ENCODE assay signal across 8 cellular contexts in genomic region chr12:57430117-57430930, GRCh38. TPM values are rescaled to one million over a fixed set of nuclear protein-coding genes. Genes with fewer than 3 reads are reported as not detected.
DNase-seq lines count a peak whose midpoint lies in the region; ATAC-seq, FAIRE-seq and TF ChIP-seq lines count a peak whose summit lies in the region.

No MANE protein-coding gene starts in this region.

- intact Hi-C loops in CD4-positive, alpha-beta memory T cell (cut with micrococcal nuclease), result no loop called here
- intact Hi-C loops in Panc1 (cut with micrococcal nuclease; ENCODE audit: unreplicated experiment) (no loop called here), GM12878 (cut with micrococcal nuclease; ENCODE audit: unreplicated experiment) (no loop called here), spleen (cut with DNase I; ENCODE audit: low total_unique reads) (no loop called here)

- no peak for TF ChIP-seq RAD21 in GM12878 (IDR thresholded peaks at IDR 0.05; ENCODE audit: insufficient read depth, low read depth, low read length)

- no peaks in the 10 kb centered on the region for H3K9me3 Mint-ChIP-seq in CD4-positive, alpha-beta memory T cell

- H3K36me3 Mint-ChIP-seq in CD4-positive, alpha-beta memory T cell, result peaks cover 7 to 20% of the 10 kb centered on the region in 2 donors

- H3K79me2 ChIP-seq in GM12878 (ENCODE audit: control insufficient read depth, insufficient read depth, low read length), result peaks cover 20% of the 10 kb centered on the region

- TF ChIP-seq EP300 in GM12878 (IDR thresholded peaks at IDR 0.05; ENCODE audit: borderline replicate concordance in 1 of 2, control insufficient read depth in 1 of 2, low read depth in 2 of 2, low read length in 2 of 2), result no peak

- CTCF ChIA-PET in CD4-positive, alpha-beta memory T cell (lab: Charles Lee; ENCODE audit: partially characterized antibody), result interaction anchor here (0.9 to 1.8 kb wide), 5 partner anchors 9 to 153 kb away, joined by 3 to 14 read pairs (median 5); partner anchors contain the start of gene GLI1
- CTCF ChIA-PET in Panc1 (lab: Charles Lee) (interaction anchor here (0.6 kb wide), 2 partner anchors 21 to 29 kb away, joined by 3 to 5 read pairs; partner anchors contain the start of gene GLI1), GM12878 (lab: Yijun Ruan, JAX) (interaction anchor here (0.6 to 5.7 kb wide), 9 partner anchors 12 to 123 kb away, joined by 3 to 82 read pairs (median 6); partner anchors contain the start of gene INHBE)

- in situ Hi-C loops in Panc1 (cut with HindIII; ENCODE audit: low pct_unique_long_range_greater_than_20kb, low sequenced_read_pairs), result no loop called here
- in situ Hi-C loops in GM12878 (cut with MboI), result no loop called here

- peak overlapping the region; percentile 69 for H2AFZ ChIP-seq in GM12878 (ENCODE audit: control insufficient read depth, low read depth, low read length)

- 1% methylated on average over 28 of the region's 74 CpGs for WGBS in GM12878 (ENCODE audit: insufficient coverage, insufficient replicate concordance, low lambda C conversion rate, missing lambda C conversion rate)
- WGBS in spleen, 5 donors, result 1% methylated on average over 23 to 74 of the region's 74 CpGs

- H3K4me3 Mint-ChIP-seq in CD4-positive, alpha-beta memory T cell, result peak overlapping the region; percentile 97 to 100 (median 99)

- peak overlapping the region; percentile 90 for H3K27ac ChIP-seq in CD4-positive, alpha-beta memory T cell (ENCODE audit: low read depth, low read length)
- H3K27ac ChIP-seq in Panc1 (ENCODE audit: low read length) (peak overlapping the region; percentile 97), GM12878 (ENCODE audit: control insufficient read depth, insufficient read depth) (peak overlapping the region; percentile 90), iPS-20b (ENCODE audit: low read length) (no peak overlapping the region), spleen (peak overlapping the region; percentile 81 to 98 (median 96))

- no peaks in the 10 kb centered on the region for H4K20me1 ChIP-seq in GM12878 (ENCODE audit: control insufficient read depth, insufficient read depth)

- POLR2A ChIA-PET in CD4-positive, alpha-beta memory T cell (lab: Charles Lee; ENCODE audit: partially characterized antibody), result interaction anchor here (0.6 to 1.8 kb wide), 15 partner anchors 10 to 743 kb away, joined by 3 to 17 read pairs (median 3); partner anchors contain the start of genes ARHGAP9, GLI1, PRIM1 and PTGES3
- POLR2A ChIA-PET in Panc1 (lab: Charles Lee) (interaction anchor here (0.6 kb wide), 3 partner anchors 12 to 314 kb away, joined by 4 to 7 read pairs (median 5); partner anchors contain the start of gene TSPAN31), GM12878 (lab: Charles Lee) (interaction anchor here (0.6 to 2.3 kb wide), 8 partner anchors 23 to 181 kb away, joined by 3 to 29 read pairs (median 4); partner anchors contain the start of genes GLI1 and INHBE)

- H3K4me1 ChIP-seq in CD4-positive, alpha-beta memory T cell (ENCODE audit: insufficient read depth, low read length), result peaks cover 21% of the 10 kb centered on the region
- H3K4me1 ChIP-seq in Panc1 (ENCODE audit: control insufficient read depth, insufficient read depth, low read length) (peaks cover 6% of the 10 kb centered on the region), GM12878 (ENCODE audit: control insufficient read depth, insufficient read depth, low read length) (peaks cover 5% of the 10 kb centered on the region; the same call in 1 of the 2 replicates), iPS-20b (ENCODE audit: insufficient read depth, low read length) (peaks cover 4% of the 10 kb centered on the region), spleen (peaks cover 0 to 38% (median 26%) of the 10 kb centered on the region in 6 donors)

- no TSS peak for BruUV-seq in Panc1 (replicated peaks; lab: Mats Ljungman, UMichigan)
- BruUV-seq in GM12878 (replicated peaks; lab: Mats Ljungman, UMichigan), result no TSS peak

- H3K36me3 ChIP-seq in CD4-positive, alpha-beta memory T cell (ENCODE audit: insufficient read depth, low read length), result no peaks in the 10 kb centered on the region
- H3K36me3 ChIP-seq in Panc1 (ENCODE audit: control insufficient read depth, insufficient read depth, low read length) (no peaks in the 10 kb centered on the region), GM12878 (ENCODE audit: control insufficient read depth in 2 of 2, insufficient read depth in 2 of 2, low read length in 1 of 2) (no peaks in the 10 kb centered on the region; a peak in 1 of 4 replicates), iPS-20b (ENCODE audit: insufficient read depth, low read depth, low read length) (no peaks in the 10 kb centered on the region), spleen (peaks cover 0 to 9% (median 0%) of the 10 kb centered on the region in 6 donors)

- peak in 4 of 5 donors; percentile 51 to 61 (median 58) for DNase-seq in CD4-positive, alpha-beta memory T cell
- DNase-seq in Panc1 (ENCODE audit: low read depth, low spot score) (no peak), GM12878 (ENCODE audit: low read depth, low spot score) (no peak), spleen (peak; percentile 92), RCC 7860 (ENCODE audit: low spot score) (no peak)

- TF ChIP-seq CTCF in Panc1 (IDR thresholded peaks at IDR 0.05) (no peak; the same call in 1 of the 2 replicates), GM12878 (IDR thresholded peaks at IDR 0.05 in 2 of 3, conservative IDR thresholded peaks at IDR 0.05 in 1 of 3; ENCODE audit: control insufficient read depth in 2 of 3, extremely low read depth in 1 of 3, insufficient read depth in 1 of 3, low read depth in 3 of 3, low read length in 3 of 3) (peak in 1 of 3 experiments; percentile 18; a peak in 1 of 6 replicates), spleen (IDR thresholded peaks at IDR 0.05 in 8 of 11, conservative IDR thresholded peaks at IDR 0.05 in 3 of 11) (peak in 5 of 11 experiments; percentile 6 to 40 (median 23))

- H3K4me3 ChIP-seq in CD4-positive, alpha-beta memory T cell (ENCODE audit: low read length in 2 of 2), result peak overlapping the region; percentile 14 to 67
- H3K4me3 ChIP-seq in Panc1 (ENCODE audit: low read depth in 2 of 2, low read length in 2 of 2) (peak overlapping the region; percentile 60 to 86), GM12878 (peak overlapping the region; percentile 88), iPS-20b (ENCODE audit: low read length) (peak overlapping the region; percentile 81), spleen (peak overlapping the region; percentile 48 to 85 (median 56))

- H3K27me3 Mint-ChIP-seq in CD4-positive, alpha-beta memory T cell, result no peaks in the 10 kb centered on the region

- SMC1A ChIA-PET in GM12878 (lab: Charles Lee; ENCODE audit: uncharacterized antibody, unreplicated experiment), result interaction anchor here (0.7 to 2.1 kb wide), 8 partner anchors 11 to 169 kb away, joined by 3 to 30 read pairs (median 4); partner anchors contain the start of genes GLI1 and INHBE

- FAIRE-seq in GM12878 (lab: Jason Lieb, UNC) (peak; percentile 35), RCC 7860 (lab: Jason Lieb, UNC) (no peak)

- H3K9ac ChIP-seq in GM12878 (ENCODE audit: control insufficient read depth, insufficient read depth, low read length), result peak overlapping the region; percentile 90
- peak overlapping the region; percentile 77 for H3K9ac ChIP-seq in iPS-20b (ENCODE audit: low read depth, low read length)

- TF ChIP-seq POLR2A in GM12878 (IDR thresholded peaks at IDR 0.05; ENCODE audit: low read depth, low read length) (peak; percentile 73; the same call in 1 of the 2 replicates), spleen (IDR thresholded peaks at IDR 0.05) (no peak)

- H3K27ac Mint-ChIP-seq in CD4-positive, alpha-beta memory T cell, result peak overlapping the region; percentile 97 to 100 (median 100)

- ATAC-seq in GM19023 (IDR thresholded peaks at IDR 0.05; ENCODE audit: unreplicated experiment), result peak; percentile 57
- ATAC-seq in HG03135 (IDR thresholded peaks at IDR 0.05; ENCODE audit: unreplicated experiment), result peak; percentile 50
- ATAC-seq in Panc1, result peak; percentile 89
- ATAC-seq in GM12878, result peak; percentile 81

- peak overlapping the region; percentile 81 for H3K4me2 ChIP-seq in GM12878 (ENCODE audit: control insufficient read depth, insufficient read depth)

- RAD21 ChIA-PET in GM12878 (lab: Charles Lee; ENCODE audit: unreplicated experiment), result interaction anchor here (0.6 to 2.2 kb wide), 10 partner anchors 9 to 184 kb away, joined by 3 to 55 read pairs (median 4); partner anchors contain the start of genes GLI1 and INHBE

- H3K4me1 Mint-ChIP-seq in CD4-positive, alpha-beta memory T cell, result peaks cover 26 to 47% (median 39%) of the 10 kb centered on the region in 4 donors

- no peaks in the 10 kb centered on the region for H3K27me3 ChIP-seq in CD4-positive, alpha-beta memory T cell (ENCODE audit: insufficient read depth, low read length)
- H3K27me3 ChIP-seq in Panc1 (ENCODE audit: control insufficient read depth, insufficient read depth, low read length) (no peaks in the 10 kb centered on the region), GM12878 (replicated peaks in 1 of 2; ENCODE audit: control insufficient read depth in 2 of 2, insufficient read depth in 2 of 2, low read length in 1 of 2) (no peaks in the 10 kb centered on the region), iPS-20b (ENCODE audit: insufficient read depth, low read length) (no peaks in the 10 kb centered on the region), spleen (replicated peaks in 1 of 7) (no peaks in the 10 kb centered on the region)

- no peaks in the 10 kb centered on the region for H3K9me3 ChIP-seq in CD4-positive, alpha-beta memory T cell (ENCODE audit: control insufficient read depth in 1 of 2, low read length in 2 of 2)
- H3K9me3 ChIP-seq in Panc1 (ENCODE audit: control insufficient read depth, insufficient read depth, low read depth, low read length) (no peaks in the 10 kb centered on the region), GM12878 (replicated peaks; ENCODE audit: control insufficient read depth, insufficient read depth, low read length) (no peaks in the 10 kb centered on the region), iPS-20b (ENCODE audit: insufficient read depth, low read depth, low read length) (no peaks in the 10 kb centered on the region), spleen (no peaks in the 10 kb centered on the region)

RNA-seq across cellular contexts. Expression of gene R3HDM2, which starts 0.5 kb away (rescaled TPM):
- total RNA-seq in CD4-positive, alpha-beta memory T cell, result 100 to 1,000 TPM; 124 to 132 TPM
- 10 to 100 TPM in 1 of 2 donors, 1 to 10 TPM in 1; 3.9 to 19.4 TPM for polyA plus RNA-seq in CD4-positive, alpha-beta memory T cell
- total RNA-seq in Panc1 (2021; ENCODE audit: unreplicated experiment), result 56.5 TPM
- 54.2 TPM for polyA plus RNA-seq in Panc1 (2012; ENCODE audit: insufficient read length)
- 40.4 and 55.4 TPM in 2 replicates for total RNA-seq in GM12878 (2013; cell fraction: nucleolus; rRNA removed)
- total RNA-seq in GM12878 (2014; rRNA removed), result 11.7 TPM in 2 replicates
- total RNA-seq in GM12878 (2014; rRNA removed; fragmentation: Illumina TruSeq; extraction: Trizol), result 10.8 and 12.0 TPM in 2 replicates
- 24.9 and 26.1 TPM in 2 replicates for total RNA-seq in GM12878 (2021)
- polyA plus RNA-seq in GM12878 (2011; ENCODE audit: low read depth), result 12.4 TPM
- 12.4 and 13.9 TPM in 2 replicates for polyA plus RNA-seq in GM12878 (2011; rRNA removed)
- polyA plus RNA-seq in GM12878 (2011; cell fraction: cytosol; rRNA removed), result 11.7 and 12.3 TPM in 2 replicates
- 40.0 and 41.3 TPM in 2 replicates for polyA plus RNA-seq in GM12878 (2011; cell fraction: nucleus; rRNA removed)
- polyA plus RNA-seq in GM12878 (2012), result 17.9 and 18.6 TPM in 2 replicates
- 17.2 and 23.0 TPM in 2 replicates for polyA plus RNA-seq in GM12878 (2014; fragmentation: Illumina TruSeq; extraction: Trizol)
- 1 to 10 TPM; 4.6 to 6.2 TPM for polyA plus RNA-seq in GM12878 (2014; fragmentation: Nextera tagmentation; extraction: Ambion mirVana)
- polyA plus RNA-seq in GM12878 (2014; rRNA removed), result 13.9 and 15.3 TPM in 2 replicates
- 1 to 10 TPM; 7.8 to 8.9 TPM for polyA plus RNA-seq in GM12878 (2016; fragmentation: Nextera tagmentation; extraction: Ambion mirVana)
- polyA minus RNA-seq in GM12878 (2011; rRNA and poly(A)+ RNA removed), result 10.0 and 12.7 TPM in 2 replicates
- 3.9 and 7.0 TPM in 2 replicates for polyA minus RNA-seq in GM12878 (2011; cell fraction: cytosol; rRNA and poly(A)+ RNA removed)
- polyA minus RNA-seq in GM12878 (2011; cell fraction: nucleus; rRNA and poly(A)+ RNA removed), result 9.7 and 17.4 TPM in 2 replicates
- 10 to 100 TPM; 46.1 to 90.8 (median 61.2) TPM for total RNA-seq in spleen
- 10 to 100 TPM; 11.3 to 16.9 (median 13.2) TPM for polyA plus RNA-seq in spleen

RNA-seq across cellular contexts. Expression of gene INHBC, which starts 4.3 kb away (rescaled TPM):
- not detected for total RNA-seq in CD4-positive, alpha-beta memory T cell
- polyA plus RNA-seq in CD4-positive, alpha-beta memory T cell, result not detected
- total RNA-seq in Panc1 (2021; ENCODE audit: unreplicated experiment), result not detected
- not detected for polyA plus RNA-seq in Panc1 (2012; ENCODE audit: insufficient read length)
- total RNA-seq in GM12878 (2013; cell fraction: nucleolus; rRNA removed), result 0.39 TPM in 1 of 2 replicates, not detected in the other
- not detected in 2 replicates for total RNA-seq in GM12878 (2014; rRNA removed)
- not detected in 2 replicates for total RNA-seq in GM12878 (2014; rRNA removed; fragmentation: Illumina TruSeq; extraction: Trizol)
- 0.13 and 0.16 TPM in 2 replicates for total RNA-seq in GM12878 (2021)
- polyA plus RNA-seq in GM12878 (2011; ENCODE audit: low read depth), result 0.12 TPM
- 0.10 TPM in 2 replicates for polyA plus RNA-seq in GM12878 (2011; rRNA removed)
- 0.13 and 0.24 TPM in 2 replicates for polyA plus RNA-seq in GM12878 (2011; cell fraction: cytosol; rRNA removed)
- 0.16 TPM in 2 replicates for polyA plus RNA-seq in GM12878 (2011; cell fraction: nucleus; rRNA removed)
- 0.12 and 0.17 TPM in 2 replicates for polyA plus RNA-seq in GM12878 (2012)
- 0.14 and 0.22 TPM in 2 replicates for polyA plus RNA-seq in GM12878 (2014; fragmentation: Illumina TruSeq; extraction: Trizol)
- under 1 TPM in 1 of 2 experiments, not detected in 1; 0.04 TPM for polyA plus RNA-seq in GM12878 (2014; fragmentation: Nextera tagmentation; extraction: Ambion mirVana)
- 0.14 and 0.22 TPM in 2 replicates for polyA plus RNA-seq in GM12878 (2014; rRNA removed)
- not detected for polyA plus RNA-seq in GM12878 (2016; fragmentation: Nextera tagmentation; extraction: Ambion mirVana)
- 0.22 TPM in 1 of 2 replicates, not detected in the other for polyA minus RNA-seq in GM12878 (2011; rRNA and poly(A)+ RNA removed)
- not detected in 2 replicates for polyA minus RNA-seq in GM12878 (2011; cell fraction: cytosol; rRNA and poly(A)+ RNA removed)
- 0.24 and 0.57 TPM in 2 replicates for polyA minus RNA-seq in GM12878 (2011; cell fraction: nucleus; rRNA and poly(A)+ RNA removed)
- under 1 TPM in 1 of 7 donors, not detected in 6; 0.19 TPM for total RNA-seq in spleen
- not detected for polyA plus RNA-seq in spleen

RNA-seq across cellular contexts. Expression of gene INHBE, which starts 24.8 kb away (rescaled TPM):
- total RNA-seq in CD4-positive, alpha-beta memory T cell, result not detected
- not detected for polyA plus RNA-seq in CD4-positive, alpha-beta memory T cell
- 0.59 TPM for total RNA-seq in Panc1 (2021; ENCODE audit: unreplicated experiment)
- 0.35 TPM for polyA plus RNA-seq in Panc1 (2012; ENCODE audit: insufficient read length)
- 0.79 and 1.3 TPM in 2 replicates for total RNA-seq in GM12878 (2013; cell fraction: nucleolus; rRNA removed)
- 0.51 and 1.5 TPM in 2 replicates for total RNA-seq in GM12878 (2014; rRNA removed)
- total RNA-seq in GM12878 (2014; rRNA removed; fragmentation: Illumina TruSeq; extraction: Trizol), result 0.36 and 0.78 TPM in 2 replicates
- 0.64 and 0.77 TPM in 2 replicates for total RNA-seq in GM12878 (2021)
- polyA plus RNA-seq in GM12878 (2011; ENCODE audit: low read depth), result 0.16 TPM
- polyA plus RNA-seq in GM12878 (2011; rRNA removed), result 2.2 and 2.5 TPM in 2 replicates
- 3.1 and 4.4 TPM in 2 replicates for polyA plus RNA-seq in GM12878 (2011; cell fraction: cytosol; rRNA removed)
- polyA plus RNA-seq in GM12878 (2011; cell fraction: nucleus; rRNA removed), result 1.3 and 1.9 TPM in 2 replicates
- polyA plus RNA-seq in GM12878 (2012), result 0.12 and 0.73 TPM in 2 replicates
- 0.38 and 0.70 TPM in 2 replicates for polyA plus RNA-seq in GM12878 (2014; fragmentation: Illumina TruSeq; extraction: Trizol)
- under 1 TPM; 0.13 to 0.18 TPM for polyA plus RNA-seq in GM12878 (2014; fragmentation: Nextera tagmentation; extraction: Ambion mirVana)
- polyA plus RNA-seq in GM12878 (2014; rRNA removed), result 0.58 and 1.9 TPM in 2 replicates
- polyA plus RNA-seq in GM12878 (2016; fragmentation: Nextera tagmentation; extraction: Ambion mirVana), result under 1 TPM; 0.09 to 0.14 TPM
- polyA minus RNA-seq in GM12878 (2011; rRNA and poly(A)+ RNA removed), result 2.8 and 6.2 TPM in 2 replicates
- 1.6 and 2.0 TPM in 2 replicates for polyA minus RNA-seq in GM12878 (2011; cell fraction: cytosol; rRNA and poly(A)+ RNA removed)
- polyA minus RNA-seq in GM12878 (2011; cell fraction: nucleus; rRNA and poly(A)+ RNA removed), result 3.5 and 6.3 TPM in 2 replicates
- total RNA-seq in spleen, result not detected
- under 1 TPM in 1 of 3 donors, not detected in 2; 0.02 TPM for polyA plus RNA-seq in spleen

RNA-seq across cellular contexts. Expression of gene GLI1, which starts 29.3 kb away (rescaled TPM):
- under 1 TPM; 0.30 to 0.35 TPM for total RNA-seq in CD4-positive, alpha-beta memory T cell
- polyA plus RNA-seq in CD4-positive, alpha-beta memory T cell, result not detected
- 6.5 TPM for total RNA-seq in Panc1 (2021; ENCODE audit: unreplicated experiment)
- 7.7 TPM for polyA plus RNA-seq in Panc1 (2012; ENCODE audit: insufficient read length)
- 0.51 and 0.69 TPM in 2 replicates for total RNA-seq in GM12878 (2013; cell fraction: nucleolus; rRNA removed)
- 0.71 and 1.0 TPM in 2 replicates for total RNA-seq in GM12878 (2014; rRNA removed)
- 0.31 and 0.32 TPM in 2 replicates for total RNA-seq in GM12878 (2014; rRNA removed; fragmentation: Illumina TruSeq; extraction: Trizol)
- 1.1 and 1.2 TPM in 2 replicates for total RNA-seq in GM12878 (2021)
- polyA plus RNA-seq in GM12878 (2011; ENCODE audit: low read depth), result 0.33 TPM
- polyA plus RNA-seq in GM12878 (2011; rRNA removed), result 0.97 and 1.2 TPM in 2 replicates
- 0.96 and 1.5 TPM in 2 replicates for polyA plus RNA-seq in GM12878 (2011; cell fraction: cytosol; rRNA removed)
- 4.4 and 6.4 TPM in 2 replicates for polyA plus RNA-seq in GM12878 (2011; cell fraction: nucleus; rRNA removed)
- 0.19 and 0.28 TPM in 2 replicates for polyA plus RNA-seq in GM12878 (2012)
- polyA plus RNA-seq in GM12878 (2014; fragmentation: Illumina TruSeq; extraction: Trizol), result 0.32 and 0.79 TPM in 2 replicates
- polyA plus RNA-seq in GM12878 (2014; fragmentation: Nextera tagmentation; extraction: Ambion mirVana), result under 1 TPM; 0.32 to 0.46 TPM
- polyA plus RNA-seq in GM12878 (2014; rRNA removed), result 0.53 and 1.4 TPM in 2 replicates
- polyA plus RNA-seq in GM12878 (2016; fragmentation: Nextera tagmentation; extraction: Ambion mirVana), result under 1 TPM; 0.27 to 0.82 TPM
- polyA minus RNA-seq in GM12878 (2011; rRNA and poly(A)+ RNA removed), result 0.98 and 1.5 TPM in 2 replicates
- polyA minus RNA-seq in GM12878 (2011; cell fraction: cytosol; rRNA and poly(A)+ RNA removed), result 0.31 TPM in 1 of 2 replicates, not detected in the other
- 0.38 and 0.97 TPM in 2 replicates for polyA minus RNA-seq in GM12878 (2011; cell fraction: nucleus; rRNA and poly(A)+ RNA removed)
- total RNA-seq in spleen, result 1 to 10 TPM in 4 of 7 donors, under 1 TPM in 3; 0.46 to 3.6 (median 1.1) TPM
- polyA plus RNA-seq in spleen, result 1 to 10 TPM in 1 of 3 donors, under 1 TPM in 2; 0.63 to 1.2 (median 0.77) TPM

RNA-seq across cellular contexts. Expression of gene ARHGAP9, which starts 49.3 kb away (rescaled TPM):
- 100 to 1,000 TPM; 266 to 278 TPM for total RNA-seq in CD4-positive, alpha-beta memory T cell
- polyA plus RNA-seq in CD4-positive, alpha-beta memory T cell, result 100 to 1,000 TPM; 206 to 216 TPM
- total RNA-seq in Panc1 (2021; ENCODE audit: unreplicated experiment), result 0.92 TPM
- 0.22 TPM for polyA plus RNA-seq in Panc1 (2012; ENCODE audit: insufficient read length)
- 37.8 and 38.9 TPM in 2 replicates for total RNA-seq in GM12878 (2013; cell fraction: nucleolus; rRNA removed)
- 78.1 and 79.8 TPM in 2 replicates for total RNA-seq in GM12878 (2014; rRNA removed)
- total RNA-seq in GM12878 (2014; rRNA removed; fragmentation: Illumina TruSeq; extraction: Trizol), result 47.3 and 51.7 TPM in 2 replicates
- 101 and 102 TPM in 2 replicates for total RNA-seq in GM12878 (2021)
- polyA plus RNA-seq in GM12878 (2011; ENCODE audit: low read depth), result 72.3 TPM
- polyA plus RNA-seq in GM12878 (2011; rRNA removed), result 42.5 and 68.9 TPM in 2 replicates
- polyA plus RNA-seq in GM12878 (2011; cell fraction: cytosol; rRNA removed), result 45.6 and 45.9 TPM in 2 replicates
- 245 and 345 TPM in 2 replicates for polyA plus RNA-seq in GM12878 (2011; cell fraction: nucleus; rRNA removed)
- 80.4 and 88.1 TPM in 2 replicates for polyA plus RNA-seq in GM12878 (2012)
- polyA plus RNA-seq in GM12878 (2014; fragmentation: Illumina TruSeq; extraction: Trizol), result 63.7 and 89.0 TPM in 2 replicates
- 10 to 100 TPM; 19.5 to 75.6 TPM for polyA plus RNA-seq in GM12878 (2014; fragmentation: Nextera tagmentation; extraction: Ambion mirVana)
- 98.7 and 106 TPM in 2 replicates for polyA plus RNA-seq in GM12878 (2014; rRNA removed)
- polyA plus RNA-seq in GM12878 (2016; fragmentation: Nextera tagmentation; extraction: Ambion mirVana), result 10 to 100 TPM; 71.1 to 81.3 TPM
- polyA minus RNA-seq in GM12878 (2011; rRNA and poly(A)+ RNA removed), result 24.9 and 34.8 TPM in 2 replicates
- polyA minus RNA-seq in GM12878 (2011; cell fraction: cytosol; rRNA and poly(A)+ RNA removed), result 20.1 and 23.3 TPM in 2 replicates
- polyA minus RNA-seq in GM12878 (2011; cell fraction: nucleus; rRNA and poly(A)+ RNA removed), result 35.5 and 59.9 TPM in 2 replicates
- 100 to 1,000 TPM; 148 to 328 (median 226) TPM for total RNA-seq in spleen
- 100 to 1,000 TPM; 190 to 400 (median 251) TPM for polyA plus RNA-seq in spleen

Comparison
In these comparisons a context has a peak if more than half of its experiments do, and no peak if none do; other contexts are left out.
1. DNase-seq: peak in CD4-positive, alpha-beta memory T cell (4 of 5) and spleen (single experiment); none in Panc1 (single experiment), GM12878 (single experiment) and RCC 7860 (single experiment).
2. Peak in every context shown above with its lines, with median percentiles within 50 percentile points of each other: H3K4me3 ChIP-seq and ATAC-seq.